In the genomic region with DNA sequence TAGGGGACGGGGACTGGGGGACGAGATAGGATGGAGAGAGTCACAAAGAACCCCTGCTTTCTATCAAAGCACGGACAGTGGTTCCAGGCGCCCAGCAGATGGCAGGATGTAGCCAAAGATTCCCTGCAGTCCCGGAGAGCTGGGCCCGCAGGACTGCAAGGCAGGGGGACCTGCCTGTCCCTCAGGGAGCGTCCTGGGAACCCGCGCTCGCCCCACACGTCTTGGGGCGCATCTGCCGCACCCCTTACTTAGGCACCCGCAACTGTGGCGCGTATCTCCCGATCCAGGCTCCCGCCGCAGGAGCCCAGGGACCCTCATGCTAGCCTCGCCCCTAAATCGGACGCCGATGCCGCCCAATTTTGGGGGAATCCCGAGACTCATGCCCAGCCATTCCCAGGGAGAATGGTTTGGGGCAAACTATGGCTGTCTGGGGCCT, we compare ENCODE assay signal across 7 cellular contexts. TPM values are rescaled to one million over a fixed set of nuclear protein-coding genes. Genes with fewer than 3 reads are reported as not detected.
DNase-seq lines count a peak whose midpoint lies in the region; ATAC-seq and TF ChIP-seq lines count a peak whose summit lies in the region.

No MANE protein-coding gene starts in this region.

- no peak overlapping the region for H3K27ac ChIP-seq in iPS DF 6.9 (ENCODE audit: low read length)

- H3K36me3 ChIP-seq in NT2/D1 (ENCODE audit: insufficient read depth, insufficient read length, low read length) (no peaks in the 10 kb centered on the region), iPS DF 6.9 (ENCODE audit: control insufficient read depth, insufficient read depth, low read length) (no peaks in the 10 kb centered on the region)

- H3K4me3 ChIP-seq in NT2/D1 (ENCODE audit: insufficient read length, low read depth) = peak overlapping the region; percentile 79
- peak overlapping the region; percentile 43; the same call in 1 of the 2 replicates for H3K4me3 ChIP-seq in iPS DF 6.9 (ENCODE audit: low read length)

- peaks cover 2 to 16% (median 9%) of the 10 kb centered on the region in 5 experiments for H3K9me3 Mint-ChIP-seq in brain

- peak; percentile 48 for ATAC-seq in HG02678 (IDR thresholded peaks at IDR 0.05; ENCODE audit: unreplicated experiment)
- ATAC-seq in HG03442 (IDR thresholded peaks at IDR 0.05; ENCODE audit: unreplicated experiment) = no peak

- peak; percentile 88 for DNase-seq in EH (ENCODE audit: low read depth)
- peak; percentile 84 for DNase-seq in NT2/D1 (ENCODE audit: low read depth, low spot score)
- no peak for DNase-seq in iPS DF 6.9 (ENCODE audit: low read depth, low spot score)
- DNase-seq in pulmonary artery endothelial cell (ENCODE audit: low read depth, low spot score) = peak; percentile 55

- H3K4me1 ChIP-seq in NT2/D1 (ENCODE audit: insufficient read depth, insufficient read length) (peaks cover 4% of the 10 kb centered on the region), iPS DF 6.9 (ENCODE audit: control insufficient read depth, insufficient read depth, low read length) (no peaks in the 10 kb centered on the region)

- peak overlapping the region; percentile 88 to 97 (median 97) for H3K4me3 Mint-ChIP-seq in brain

- H3K27me3 ChIP-seq in NT2/D1 (ENCODE audit: insufficient read depth, insufficient read length) = peaks cover 31% of the 10 kb centered on the region
- H3K27me3 ChIP-seq in iPS DF 6.9 (ENCODE audit: control insufficient read depth, insufficient read depth, low read length) = peaks cover 17% of the 10 kb centered on the region

- WGBS in iPS DF 6.9 (ENCODE audit: insufficient coverage, insufficient read length) = no CpG with 5 or more reads among the region's 25 CpGs

- H3K9ac ChIP-seq in NT2/D1 (ENCODE audit: insufficient read length, low read depth) = peak overlapping the region; percentile 79

- peaks cover 49% of the 10 kb centered on the region for H3K27me3 Mint-ChIP-seq in brain

- H3K9me3 ChIP-seq in NT2/D1 (ENCODE audit: insufficient read depth, low read length) (0 out of 2 replicates have a peak, but pooled peaks cover 4% of the 10 kb centered on the region), iPS DF 6.9 (ENCODE audit: control insufficient read depth, insufficient read depth, low read length) (no peaks in the 10 kb centered on the region)

- peak overlapping the region; percentile 63 to 95 (median 79) for H3K27ac Mint-ChIP-seq in brain

- H3K36me3 Mint-ChIP-seq in brain = no peaks in the 10 kb centered on the region

- H3K4me1 Mint-ChIP-seq in brain = peaks cover 11% of the 10 kb centered on the region

- peak; percentile 84 to 86 for TF ChIP-seq CTCF in brain (conservative IDR thresholded peaks at IDR 0.05)

RNA-seq across cellular contexts. Expression of a gene that starts 0.7 kb away (rescaled TPM):
- 18.0 TPM for polyA plus RNA-seq in brain (ENCODE audit: insufficient read depth, low read depth, low replicate concordance)
- 12.4 and 16.8 TPM in 2 replicates for total RNA-seq in pulmonary artery endothelial cell

RNA-seq across cellular contexts. Expression of a gene that starts 31.3 kb away (rescaled TPM):
- polyA plus RNA-seq in brain (ENCODE audit: insufficient read depth, low read depth, low replicate concordance) = 1.8 TPM
- total RNA-seq in pulmonary artery endothelial cell = 34.6 and 81.9 TPM in 2 replicates
